In genomic region chr11:69906453-69906907, GRCh38 we compare ENCODE assay signal across 16 cellular contexts.
A peak's percentile ranks its signal among the peaks of the same experiment; 100 is the strongest.
DNase-seq lines count a peak whose midpoint lies in the region; ATAC-seq and TF ChIP-seq lines count a peak whose summit lies in the region.
"Had no signal": no experiment of that assay in that cellular context is flagged by ENCODE, and none has a peak within 500 bp of the region (broad histone marks: within the 10 kb centered on the region; RNA-seq: fewer than 3 reads in every experiment).

No MANE protein-coding gene starts in this region.

- no peaks in the 10 kb centered on the region for H3K9me3 ChIP-seq in cardiac muscle cell (ENCODE audit: low read depth)
- H3K9me3 ChIP-seq in PC-9 (ENCODE audit: insufficient read depth, low read depth), result no peaks in the 10 kb centered on the region

- H3K79me2 ChIP-seq in PC-9 (ENCODE audit: low read depth), result no peaks in the 10 kb centered on the region

- peaks cover 39% of the 10 kb centered on the region for H3K27me3 Mint-ChIP-seq in osteocyte (ENCODE audit: unreplicated experiment)

- H3F3A ChIP-seq in PC-9 (ENCODE audit: insufficient read depth, low read depth), result peaks cover 36% of the 10 kb centered on the region

- H3K4me1 ChIP-seq in cardiac muscle cell (ENCODE audit: low read depth) (peaks cover 18% of the 10 kb centered on the region), PC-9 (replicated peaks; ENCODE audit: insufficient read depth) (peaks cover 91% of the 10 kb centered on the region)

- TF ChIP-seq CTCF in cardiac muscle cell (IDR thresholded peaks at IDR 0.05; ENCODE audit: low read depth, low read length), result no peak
- TF ChIP-seq CTCF in PC-9 (conservative IDR thresholded peaks at IDR 0.05), result no peak
- TF ChIP-seq CTCF in osteocyte (IDR thresholded peaks at IDR 0.05), result no peak

- H3K27me3 ChIP-seq in cardiac muscle cell, result no peaks in the 10 kb centered on the region
- H3K27me3 ChIP-seq in PC-9 (ENCODE audit: insufficient read depth, low read depth), result no peaks in the 10 kb centered on the region

- no peaks in the 10 kb centered on the region for H4K20me1 ChIP-seq in PC-9 (ENCODE audit: insufficient read depth)

- H3K4me3 Mint-ChIP-seq in osteocyte (ENCODE audit: unreplicated experiment), result no peak overlapping the region
- H3K4me3 Mint-ChIP-seq: H9 had no signal

- H3K9me3 Mint-ChIP-seq in osteocyte (ENCODE audit: unreplicated experiment), result no peaks in the 10 kb centered on the region
- H3K9me3 Mint-ChIP-seq: H9 had no signal

- no peak for ATAC-seq in left cardiac atrium

- peak overlapping the region; percentile 25 for H3K4me2 ChIP-seq in PC-9

- H3K4me3 ChIP-seq in cardiac muscle cell (no peak overlapping the region), PC-9 (no peak overlapping the region)

- POLR2A ChIA-PET in PC-9 (lab: Charles Lee; ENCODE audit: unreplicated experiment), result interaction anchor here (0.6 kb wide), 1 partner anchor 250 kb away, joined by 3 read pairs; no protein-coding TSS in a partner anchor

- H3K9me2 ChIP-seq in PC-9 (ENCODE audit: insufficient read depth), result no peaks in the 10 kb centered on the region

- no TSS peak for BruUV-seq in PC-9 (replicated peaks; lab: Mats Ljungman, UMichigan)

- no peaks in the 10 kb centered on the region for H3K36me3 Mint-ChIP-seq in osteocyte (ENCODE audit: unreplicated experiment)

- CTCF ChIA-PET in PC-9 (lab: Charles Lee), result interaction anchor here (1.2 kb wide), 1 partner anchor 17 kb away, joined by 3 read pairs; no protein-coding TSS in a partner anchor

- H3K27ac Mint-ChIP-seq in osteocyte (ENCODE audit: unreplicated experiment), result no peak overlapping the region
- H3K27ac Mint-ChIP-seq: H9 had no signal

- H3K4me1 Mint-ChIP-seq in osteocyte (ENCODE audit: unreplicated experiment), result peaks cover 4% of the 10 kb centered on the region

- DNase-seq in cardiac muscle cell (ENCODE audit: low read depth in 1 of 2, low spot score in 1 of 2) (no peak), left cardiac atrium (no peak), PC-9 (peak in 1 of 2 experiments; percentile 90), islet precursor cell (peak; percentile 92), AML-193 (lab: John Stamatoyannopoulos, UW) (no peak), osteocyte (ENCODE audit: extremely low spot score, unreplicated experiment) (no peak)
- no peak for DNase-seq in activated CD4-positive, CD25-positive, alpha-beta regulatory T cell (lab: John Stamatoyannopoulos, UW)
- no peak for DNase-seq in stimulated activated CD8-positive, alpha-beta memory T cell treated with anti-CD3 and anti-CD28 coated beads, Interleukin-4, amount 100 ng/mL, for 48 hours
- DNase-seq: COR-L47, EL, H9, KG1, NCI-H1436, NCI-H2029 treated with DMSO at 0.1 percent for 48 hours, NCI-H510A treated with DMSO at 0.1 percent for 48 hours, SIG-M5 had no signal

- H3K36me3 ChIP-seq in cardiac muscle cell (no peaks in the 10 kb centered on the region), PC-9 (ENCODE audit: low read depth) (no peaks in the 10 kb centered on the region)

- intact Hi-C loops in left cardiac atrium (cut with DNase I), result no loop called here
- intact Hi-C loops in PC-9 (cut with micrococcal nuclease; ENCODE audit: unreplicated experiment), result no loop called here

- H3K27ac ChIP-seq in cardiac muscle cell, result peak overlapping the region; percentile 91
- peak overlapping the region; percentile 70 for H3K27ac ChIP-seq in PC-9

- no peak overlapping the region for H2AFZ ChIP-seq in PC-9
